Comparison of ENCODE assay signal across 1 cellular context in the genomic region with DNA sequence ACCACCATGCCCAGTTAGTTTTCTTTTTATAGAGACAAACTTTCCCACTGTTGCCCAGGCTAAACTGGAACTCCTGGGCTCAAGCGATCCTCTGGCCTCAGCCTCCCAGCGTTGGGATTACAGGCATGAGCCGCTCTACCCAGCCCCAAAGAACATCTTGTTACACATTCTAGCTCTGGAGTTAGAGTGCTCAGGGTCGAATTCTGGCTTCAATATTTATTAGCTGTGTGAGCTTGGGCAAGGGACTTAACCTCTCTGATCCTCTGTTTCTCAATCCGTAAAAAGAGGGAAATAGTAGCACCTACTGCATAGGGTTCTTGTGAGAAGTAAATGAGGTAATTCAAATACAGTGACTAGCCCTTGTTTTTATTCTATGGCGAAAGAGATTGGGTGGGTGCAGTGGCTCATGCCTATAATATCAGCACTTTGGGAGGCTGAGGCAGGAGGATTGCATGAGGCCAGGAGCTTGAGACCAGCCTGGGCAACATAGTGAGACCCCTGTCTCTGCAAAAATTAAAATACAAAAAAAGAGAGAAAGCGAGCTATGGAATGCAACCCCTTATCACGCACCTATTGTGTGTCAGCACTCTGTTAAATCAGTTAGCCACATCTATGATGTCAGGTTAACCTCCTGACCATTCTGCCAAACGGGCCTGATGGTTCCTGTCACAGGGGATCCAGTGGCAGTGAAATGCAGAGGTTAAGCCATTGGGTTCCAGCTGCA.
TF ChIP-seq lines count a peak whose summit lies in the region.

No MANE protein-coding gene starts in this region.

TF ChIP-seq in K562, 482 proteins besides CTCF, POLR2A, EP300 and RAD21:
- TF ChIP-seq, protein P1, sequence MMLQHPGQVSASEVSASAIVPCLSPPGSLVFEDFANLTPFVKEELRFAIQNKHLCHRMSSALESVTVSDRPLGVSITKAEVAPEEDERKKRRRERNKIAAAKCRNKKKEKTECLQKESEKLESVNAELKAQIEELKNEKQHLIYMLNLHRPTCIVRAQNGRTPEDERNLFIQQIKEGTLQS (IDR thresholded peaks at IDR 0.05), result peak; percentile 25; the same call in 1 of the 2 replicates
- TF ChIP-seq, protein P1 (CRISPR knock-in tag; conservative IDR thresholded peaks at IDR 0.05), result no peak
- TF ChIP-seq SMARCA5 (IDR thresholded peaks at IDR 0.05), result peak; percentile 71; the same call in 1 of the 2 replicates
- TF ChIP-seq KDM1A (IDR thresholded peaks at IDR 0.05), result peak; percentile 43 to 52; a peak in 2 of 4 replicates
- TF ChIP-seq ZNF121 (CRISPR knock-in tag; conservative IDR thresholded peaks at IDR 0.05), result peak; percentile 87
- TF ChIP-seq, protein P2, sequence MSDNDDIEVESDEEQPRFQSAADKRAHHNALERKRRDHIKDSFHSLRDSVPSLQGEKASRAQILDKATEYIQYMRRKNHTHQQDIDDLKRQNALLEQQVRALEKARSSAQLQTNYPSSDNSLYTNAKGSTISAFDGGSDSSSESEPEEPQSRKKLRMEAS (CRISPR knock-in tag; IDR thresholded peaks at IDR 0.05), result 0 out of 2 replicates have a peak, but pooled peaks have one; percentile 30
- no peak for TF ChIP-seq SMARCA4 (IDR thresholded peaks at IDR 0.05)
- TF ChIP-seq HDAC2 (IDR thresholded peaks at IDR 0.05), result no peak; the same call in 1 of the 2 replicates
- TF ChIP-seq XRCC5 (IDR thresholded peaks at IDR 0.05; ENCODE audit: low read depth, low read length), result no peak
- TF ChIP-seq FOSL1 (tag; conservative IDR thresholded peaks at IDR 0.05), result 0 out of 2 replicates have a peak, but pooled peaks have one; percentile 14
- TF ChIP-seq NELFE (IDR thresholded peaks at IDR 0.05; ENCODE audit: insufficient read depth, insufficient read length), result no peak
- TF ChIP-seq ZNF311 (CRISPR knock-in tag; IDR thresholded peaks at IDR 0.05), result no peak
- peak; percentile 83 for TF ChIP-seq ZFP36 (IDR thresholded peaks at IDR 0.05; ENCODE audit: low read depth, low read length, partially characterized antibody)
- peak; percentile 50; the same call in 1 of the 2 replicates for TF ChIP-seq JUND (IDR thresholded peaks at IDR 0.05; ENCODE audit: borderline replicate concordance, low read depth, low read length)
- peak; percentile 49; the same call in 1 of the 3 replicates for TF ChIP-seq JUND (tag; IDR thresholded peaks at IDR 0.05; ENCODE audit: borderline replicate concordance, low read depth, low read length)
- no peak for TF ChIP-seq KLF16 (IDR thresholded peaks at IDR 0.05)
- peak; percentile 89 for TF ChIP-seq RBM25 (IDR thresholded peaks at IDR 0.05; ENCODE audit: low read depth, low read length, severe bottlenecking)
- peak; percentile 56 for TF ChIP-seq ATF7 (IDR thresholded peaks at IDR 0.05)
- peak; percentile 47 for TF ChIP-seq MEIS2 (IDR thresholded peaks at IDR 0.05; ENCODE audit: partially characterized antibody)
- 0 out of 2 replicates have a peak, but pooled peaks have one; percentile 8 for TF ChIP-seq CREM (IDR thresholded peaks at IDR 0.05; ENCODE audit: low read depth)
- no peak for TF ChIP-seq ZNF766 (CRISPR knock-in tag; conservative IDR thresholded peaks at IDR 0.05)
- TF ChIP-seq KLF10 (CRISPR knock-in tag; IDR thresholded peaks at IDR 0.05), result no peak
- TF ChIP-seq, protein P3, sequence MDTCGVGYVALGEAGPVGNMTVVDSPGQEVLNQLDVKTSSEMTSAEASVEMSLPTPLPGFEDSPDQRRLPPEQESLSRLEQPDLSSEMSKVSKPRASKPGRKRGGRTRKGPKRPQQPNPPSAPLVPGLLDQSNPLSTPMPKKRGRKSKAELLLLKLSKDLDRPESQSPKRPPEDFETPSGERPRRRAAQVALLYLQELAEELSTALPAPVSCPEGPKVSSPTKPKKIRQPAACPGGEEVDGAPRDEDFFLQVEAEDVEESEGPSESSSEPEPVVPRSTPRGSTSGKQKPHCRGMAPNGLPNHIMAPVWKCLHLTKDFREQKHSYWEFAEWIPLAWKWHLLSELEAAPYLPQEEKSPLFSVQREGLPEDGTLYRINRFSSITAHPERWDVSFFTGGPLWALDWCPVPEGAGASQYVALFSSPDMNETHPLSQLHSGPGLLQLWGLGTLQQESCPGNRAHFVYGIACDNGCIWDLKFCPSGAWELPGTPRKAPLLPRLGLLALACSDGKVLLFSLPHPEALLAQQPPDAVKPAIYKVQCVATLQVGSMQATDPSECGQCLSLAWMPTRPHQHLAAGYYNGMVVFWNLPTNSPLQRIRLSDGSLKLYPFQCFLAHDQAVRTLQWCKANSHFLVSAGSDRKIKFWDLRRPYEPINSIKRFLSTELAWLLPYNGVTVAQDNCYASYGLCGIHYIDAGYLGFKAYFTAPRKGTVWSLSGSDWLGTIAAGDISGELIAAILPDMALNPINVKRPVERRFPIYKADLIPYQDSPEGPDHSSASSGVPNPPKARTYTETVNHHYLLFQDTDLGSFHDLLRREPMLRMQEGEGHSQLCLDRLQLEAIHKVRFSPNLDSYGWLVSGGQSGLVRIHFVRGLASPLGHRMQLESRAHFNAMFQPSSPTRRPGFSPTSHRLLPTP (IDR thresholded peaks at IDR 0.05; ENCODE audit: borderline replicate concordance, extremely low read depth, insufficient read length), result no peak
- peak; percentile 40; the same call in 1 of the 2 replicates for TF ChIP-seq ADNP (tag; IDR thresholded peaks at IDR 0.05)
- TF ChIP-seq POU5F1 (IDR thresholded peaks at IDR 0.05; ENCODE audit: borderline replicate concordance, low read depth, low read length, partially characterized antibody), result no peak
- TF ChIP-seq LARP7 (IDR thresholded peaks at IDR 0.05), result no peak
- peak; percentile 86; the same call in 1 of the 2 replicates for TF ChIP-seq BCOR (IDR thresholded peaks at IDR 0.05)
- TF ChIP-seq TEAD1 (CRISPR knock-in tag; IDR thresholded peaks at IDR 0.05), result 0 out of 4 replicates have a peak, but pooled peaks of 1 of the 2 experiments have one; percentile 41
- peak; percentile 24; the same call in 1 of the 2 replicates for TF ChIP-seq CXXC5 (CRISPR knock-in tag; IDR thresholded peaks at IDR 0.05)
- TF ChIP-seq, protein P4, sequence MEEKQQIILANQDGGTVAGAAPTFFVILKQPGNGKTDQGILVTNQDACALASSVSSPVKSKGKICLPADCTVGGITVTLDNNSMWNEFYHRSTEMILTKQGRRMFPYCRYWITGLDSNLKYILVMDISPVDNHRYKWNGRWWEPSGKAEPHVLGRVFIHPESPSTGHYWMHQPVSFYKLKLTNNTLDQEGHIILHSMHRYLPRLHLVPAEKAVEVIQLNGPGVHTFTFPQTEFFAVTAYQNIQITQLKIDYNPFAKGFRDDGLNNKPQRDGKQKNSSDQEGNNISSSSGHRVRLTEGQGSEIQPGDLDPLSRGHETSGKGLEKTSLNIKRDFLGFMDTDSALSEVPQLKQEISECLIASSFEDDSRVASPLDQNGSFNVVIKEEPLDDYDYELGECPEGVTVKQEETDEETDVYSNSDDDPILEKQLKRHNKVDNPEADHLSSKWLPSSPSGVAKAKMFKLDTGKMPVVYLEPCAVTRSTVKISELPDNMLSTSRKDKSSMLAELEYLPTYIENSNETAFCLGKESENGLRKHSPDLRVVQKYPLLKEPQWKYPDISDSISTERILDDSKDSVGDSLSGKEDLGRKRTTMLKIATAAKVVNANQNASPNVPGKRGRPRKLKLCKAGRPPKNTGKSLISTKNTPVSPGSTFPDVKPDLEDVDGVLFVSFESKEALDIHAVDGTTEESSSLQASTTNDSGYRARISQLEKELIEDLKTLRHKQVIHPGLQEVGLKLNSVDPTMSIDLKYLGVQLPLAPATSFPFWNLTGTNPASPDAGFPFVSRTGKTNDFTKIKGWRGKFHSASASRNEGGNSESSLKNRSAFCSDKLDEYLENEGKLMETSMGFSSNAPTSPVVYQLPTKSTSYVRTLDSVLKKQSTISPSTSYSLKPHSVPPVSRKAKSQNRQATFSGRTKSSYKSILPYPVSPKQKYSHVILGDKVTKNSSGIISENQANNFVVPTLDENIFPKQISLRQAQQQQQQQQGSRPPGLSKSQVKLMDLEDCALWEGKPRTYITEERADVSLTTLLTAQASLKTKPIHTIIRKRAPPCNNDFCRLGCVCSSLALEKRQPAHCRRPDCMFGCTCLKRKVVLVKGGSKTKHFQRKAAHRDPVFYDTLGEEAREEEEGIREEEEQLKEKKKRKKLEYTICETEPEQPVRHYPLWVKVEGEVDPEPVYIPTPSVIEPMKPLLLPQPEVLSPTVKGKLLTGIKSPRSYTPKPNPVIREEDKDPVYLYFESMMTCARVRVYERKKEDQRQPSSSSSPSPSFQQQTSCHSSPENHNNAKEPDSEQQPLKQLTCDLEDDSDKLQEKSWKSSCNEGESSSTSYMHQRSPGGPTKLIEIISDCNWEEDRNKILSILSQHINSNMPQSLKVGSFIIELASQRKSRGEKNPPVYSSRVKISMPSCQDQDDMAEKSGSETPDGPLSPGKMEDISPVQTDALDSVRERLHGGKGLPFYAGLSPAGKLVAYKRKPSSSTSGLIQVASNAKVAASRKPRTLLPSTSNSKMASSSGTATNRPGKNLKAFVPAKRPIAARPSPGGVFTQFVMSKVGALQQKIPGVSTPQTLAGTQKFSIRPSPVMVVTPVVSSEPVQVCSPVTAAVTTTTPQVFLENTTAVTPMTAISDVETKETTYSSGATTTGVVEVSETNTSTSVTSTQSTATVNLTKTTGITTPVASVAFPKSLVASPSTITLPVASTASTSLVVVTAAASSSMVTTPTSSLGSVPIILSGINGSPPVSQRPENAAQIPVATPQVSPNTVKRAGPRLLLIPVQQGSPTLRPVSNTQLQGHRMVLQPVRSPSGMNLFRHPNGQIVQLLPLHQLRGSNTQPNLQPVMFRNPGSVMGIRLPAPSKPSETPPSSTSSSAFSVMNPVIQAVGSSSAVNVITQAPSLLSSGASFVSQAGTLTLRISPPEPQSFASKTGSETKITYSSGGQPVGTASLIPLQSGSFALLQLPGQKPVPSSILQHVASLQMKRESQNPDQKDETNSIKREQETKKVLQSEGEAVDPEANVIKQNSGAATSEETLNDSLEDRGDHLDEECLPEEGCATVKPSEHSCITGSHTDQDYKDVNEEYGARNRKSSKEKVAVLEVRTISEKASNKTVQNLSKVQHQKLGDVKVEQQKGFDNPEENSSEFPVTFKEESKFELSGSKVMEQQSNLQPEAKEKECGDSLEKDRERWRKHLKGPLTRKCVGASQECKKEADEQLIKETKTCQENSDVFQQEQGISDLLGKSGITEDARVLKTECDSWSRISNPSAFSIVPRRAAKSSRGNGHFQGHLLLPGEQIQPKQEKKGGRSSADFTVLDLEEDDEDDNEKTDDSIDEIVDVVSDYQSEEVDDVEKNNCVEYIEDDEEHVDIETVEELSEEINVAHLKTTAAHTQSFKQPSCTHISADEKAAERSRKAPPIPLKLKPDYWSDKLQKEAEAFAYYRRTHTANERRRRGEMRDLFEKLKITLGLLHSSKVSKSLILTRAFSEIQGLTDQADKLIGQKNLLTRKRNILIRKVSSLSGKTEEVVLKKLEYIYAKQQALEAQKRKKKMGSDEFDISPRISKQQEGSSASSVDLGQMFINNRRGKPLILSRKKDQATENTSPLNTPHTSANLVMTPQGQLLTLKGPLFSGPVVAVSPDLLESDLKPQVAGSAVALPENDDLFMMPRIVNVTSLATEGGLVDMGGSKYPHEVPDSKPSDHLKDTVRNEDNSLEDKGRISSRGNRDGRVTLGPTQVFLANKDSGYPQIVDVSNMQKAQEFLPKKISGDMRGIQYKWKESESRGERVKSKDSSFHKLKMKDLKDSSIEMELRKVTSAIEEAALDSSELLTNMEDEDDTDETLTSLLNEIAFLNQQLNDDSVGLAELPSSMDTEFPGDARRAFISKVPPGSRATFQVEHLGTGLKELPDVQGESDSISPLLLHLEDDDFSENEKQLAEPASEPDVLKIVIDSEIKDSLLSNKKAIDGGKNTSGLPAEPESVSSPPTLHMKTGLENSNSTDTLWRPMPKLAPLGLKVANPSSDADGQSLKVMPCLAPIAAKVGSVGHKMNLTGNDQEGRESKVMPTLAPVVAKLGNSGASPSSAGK (IDR thresholded peaks at IDR 0.05), result no peak
- no peak for TF ChIP-seq ATF1 (CRISPR knock-in tag; IDR thresholded peaks at IDR 0.05)
- TF ChIP-seq ATF1 (tag; IDR thresholded peaks at IDR 0.05), result 0 out of 2 replicates have a peak, but pooled peaks have one; percentile 31
- TF ChIP-seq NFE2 (IDR thresholded peaks at IDR 0.05; ENCODE audit: low read depth), result peak; percentile 5; the same call in 1 of the 2 replicates
- TF ChIP-seq CBX1 (IDR thresholded peaks at IDR 0.05; ENCODE audit: low read depth), result 0 out of 2 replicates have a peak, but pooled peaks have one; percentile 35
- TF ChIP-seq SOX6 (IDR thresholded peaks at IDR 0.05), result peak; percentile 58; the same call in 1 of the 2 replicates
- TF ChIP-seq CTBP1 (IDR thresholded peaks at IDR 0.05; ENCODE audit: borderline replicate concordance), result 0 out of 2 replicates have a peak, but pooled peaks have one; percentile 36
- no peak for TF ChIP-seq DACH1 (IDR thresholded peaks at IDR 0.05; ENCODE audit: partially characterized antibody)
